Comparison of ENCODE assay signal across 1 cellular context in genomic region chr2:198098918-198099317, GRCh38.
TF ChIP-seq lines count a peak whose summit lies in the region.

No MANE protein-coding gene starts in this region.

TF ChIP-seq in GM23338, 12 proteins besides CTCF, POLR2A, EP300 and RAD21 (continued from another document):
- TF ChIP-seq ZNF462 (CRISPR knock-in tag; IDR thresholded peaks at IDR 0.05) (no peak), ZNF331 (CRISPR knock-in tag; IDR thresholded peaks at IDR 0.05; ENCODE audit: low read depth) (no peak), REST (IDR thresholded peaks at IDR 0.05; ENCODE audit: unreplicated experiment) (no peak)
